8 cellular contexts compared by ENCODE assay signal in the genomic region with DNA sequence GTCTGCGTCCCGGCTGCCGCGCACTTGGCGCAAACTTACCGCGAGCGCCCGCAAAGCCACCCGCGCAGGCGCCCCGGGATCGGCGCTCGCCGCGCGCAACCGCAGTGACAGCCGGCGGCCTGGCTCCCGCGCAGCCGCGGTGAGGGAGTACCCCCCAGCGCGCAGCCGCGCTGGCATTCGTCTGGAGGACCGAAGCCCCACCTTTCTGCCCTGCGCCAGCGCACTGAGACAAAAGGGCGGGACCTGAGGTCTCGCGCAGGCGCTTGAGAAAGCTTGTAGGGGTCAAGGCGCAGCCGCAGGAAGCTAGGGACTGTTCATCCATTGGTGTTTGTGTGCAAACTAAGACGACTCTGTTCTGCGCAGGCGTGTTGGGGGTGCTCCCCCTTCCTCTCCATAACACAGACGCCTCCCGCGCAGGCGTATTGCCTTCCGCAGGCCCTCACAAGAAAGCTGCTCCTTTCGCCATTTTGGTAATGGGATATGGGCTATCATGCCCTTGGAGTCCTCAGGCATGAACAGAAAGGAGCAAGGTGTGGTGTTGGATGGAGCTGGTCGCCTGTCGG. TPM values are rescaled to one million over a fixed set of nuclear protein-coding genes. Genes with fewer than 3 reads are reported as not detected.
DNase-seq lines count a peak whose midpoint lies in the region; ATAC-seq and TF ChIP-seq lines count a peak whose summit lies in the region.

A gene (minus strand): TSS at position 91 of the 563 bp plus-strand sequence. CDS start 558 bp downstream, outside the sequence.

- H3K4me3 Mint-ChIP-seq in activated T-cell treated with anti-CD3 and anti-CD28 coated beads, Interleukin-2, amount 50 U/mL, for 24 hours = no peak within 1 kb of the TSS

- H3K36me3 ChIP-seq in esophagus (ENCODE audit: control insufficient read depth in 2 of 2, insufficient read depth in 2 of 2, low read length in 1 of 2) = no peaks in the 10 kb centered on the region
- H3K36me3 ChIP-seq in mucosa of stomach (ENCODE audit: control insufficient read depth, insufficient read depth, low read length) = no peaks in the 10 kb centered on the region

- WGBS in esophagus, 2 donors = 0% methylated on average over 50 to 51 of the region's 51 CpGs

- no peaks in the 10 kb centered on the region for H3K9me3 Mint-ChIP-seq in activated T-cell treated with anti-CD3 and anti-CD28 coated beads, Interleukin-2, amount 50 U/mL, for 24 hours

- H3K9me3 ChIP-seq in esophagus (ENCODE audit: control insufficient read depth in 2 of 2, insufficient read depth in 1 of 2, low read depth in 1 of 2, low read length in 1 of 2) (no peaks in the 10 kb centered on the region), mucosa of stomach (ENCODE audit: control insufficient read depth, low read length) (no peaks in the 10 kb centered on the region)

- in situ Hi-C loops in KBM-7 (cut with MboI; ENCODE audit: low pct_unique_long_range_greater_than_20kb, low sequenced_read_pairs) = loop anchor here (10.0 kb wide), 1 partner anchor 153 kb away; no protein-coding TSS in a partner anchor

- peaks cover 37% of the 10 kb centered on the region for H3K36me3 Mint-ChIP-seq in activated T-cell treated with anti-CD3 and anti-CD28 coated beads, Interleukin-2, amount 50 U/mL, for 24 hours (ENCODE audit: low read depth)

- H3K4me1 ChIP-seq in esophagus (ENCODE audit: control insufficient read depth in 2 of 2, insufficient read depth in 2 of 2, low read length in 1 of 2) = no peaks in the 10 kb centered on the region
- peaks cover 17% of the 10 kb centered on the region for H3K4me1 ChIP-seq in mucosa of stomach (ENCODE audit: control insufficient read depth, insufficient read depth, low read length)

- H3K27me3 Mint-ChIP-seq in activated T-cell treated with anti-CD3 and anti-CD28 coated beads, Interleukin-2, amount 50 U/mL, for 24 hours = no peaks in the 10 kb centered on the region

- H3K9ac ChIP-seq in mucosa of stomach (ENCODE audit: low read length) = peak within 1 kb of the TSS; percentile 85

- H3K4me3 ChIP-seq in esophagus (ENCODE audit: low read depth in 1 of 2, low read length in 2 of 2) = peak within 1 kb of the TSS; percentile 73 to 94
- H3K4me3 ChIP-seq in mucosa of stomach (ENCODE audit: low read length) = peak within 1 kb of the TSS; percentile 93

- H3K27ac ChIP-seq in esophagus (ENCODE audit: low read depth in 2 of 2, low read length in 1 of 2) = peak within 1 kb of the TSS; percentile 98 to 99

- H3K27me3 ChIP-seq in esophagus (ENCODE audit: control insufficient read depth in 1 of 2, insufficient read depth in 2 of 2, low read length in 2 of 2) (no peaks in the 10 kb centered on the region), mucosa of stomach (ENCODE audit: control insufficient read depth, insufficient read depth, low read length) (no peaks in the 10 kb centered on the region)

- peak; percentile 41 for ATAC-seq in GM21717 (IDR thresholded peaks at IDR 0.05; ENCODE audit: unreplicated experiment)

- H3K27ac Mint-ChIP-seq in activated T-cell treated with anti-CD3 and anti-CD28 coated beads, Interleukin-2, amount 50 U/mL, for 24 hours = peak within 1 kb of the TSS; percentile 96

- DNase-seq in DMS153 (lab: John Stamatoyannopoulos, UW) (peak; percentile 100), KBM-7 (peak; percentile 99)
- DNase-seq in activated T-cell treated with anti-CD3 and anti-CD28 coated beads, Interleukin-2, amount 50 U/mL, for 24 hours = peak; percentile 99
- DNase-seq in stimulated activated CD8-positive, alpha-beta memory T cell treated with anti-CD3 and anti-CD28 coated beads, Interleukin-7, amount 100 ng/mL, for 1 hour (ENCODE audit: low read depth in 2 of 2) = peak; percentile 98 to 99

- H3K4me1 Mint-ChIP-seq in activated T-cell treated with anti-CD3 and anti-CD28 coated beads, Interleukin-2, amount 50 U/mL, for 24 hours (ENCODE audit: low read depth) = peaks cover 23% of the 10 kb centered on the region

TF ChIP-seq in PFSK-1, 5 proteins besides CTCF, POLR2A, EP300 and RAD21:
- peak; percentile 79; the same call in 1 of the 2 replicates for TF ChIP-seq TAF1 (IDR thresholded peaks at IDR 0.05; ENCODE audit: borderline replicate concordance, insufficient read depth, low read length)
- TF ChIP-seq FOXP2 (optimal IDR thresholded peaks at IDR 0.05; ENCODE audit: borderline replicate concordance, extremely low read depth, extremely low read length, insufficient read depth) = peak; percentile 50
- TF ChIP-seq, protein P1, sequence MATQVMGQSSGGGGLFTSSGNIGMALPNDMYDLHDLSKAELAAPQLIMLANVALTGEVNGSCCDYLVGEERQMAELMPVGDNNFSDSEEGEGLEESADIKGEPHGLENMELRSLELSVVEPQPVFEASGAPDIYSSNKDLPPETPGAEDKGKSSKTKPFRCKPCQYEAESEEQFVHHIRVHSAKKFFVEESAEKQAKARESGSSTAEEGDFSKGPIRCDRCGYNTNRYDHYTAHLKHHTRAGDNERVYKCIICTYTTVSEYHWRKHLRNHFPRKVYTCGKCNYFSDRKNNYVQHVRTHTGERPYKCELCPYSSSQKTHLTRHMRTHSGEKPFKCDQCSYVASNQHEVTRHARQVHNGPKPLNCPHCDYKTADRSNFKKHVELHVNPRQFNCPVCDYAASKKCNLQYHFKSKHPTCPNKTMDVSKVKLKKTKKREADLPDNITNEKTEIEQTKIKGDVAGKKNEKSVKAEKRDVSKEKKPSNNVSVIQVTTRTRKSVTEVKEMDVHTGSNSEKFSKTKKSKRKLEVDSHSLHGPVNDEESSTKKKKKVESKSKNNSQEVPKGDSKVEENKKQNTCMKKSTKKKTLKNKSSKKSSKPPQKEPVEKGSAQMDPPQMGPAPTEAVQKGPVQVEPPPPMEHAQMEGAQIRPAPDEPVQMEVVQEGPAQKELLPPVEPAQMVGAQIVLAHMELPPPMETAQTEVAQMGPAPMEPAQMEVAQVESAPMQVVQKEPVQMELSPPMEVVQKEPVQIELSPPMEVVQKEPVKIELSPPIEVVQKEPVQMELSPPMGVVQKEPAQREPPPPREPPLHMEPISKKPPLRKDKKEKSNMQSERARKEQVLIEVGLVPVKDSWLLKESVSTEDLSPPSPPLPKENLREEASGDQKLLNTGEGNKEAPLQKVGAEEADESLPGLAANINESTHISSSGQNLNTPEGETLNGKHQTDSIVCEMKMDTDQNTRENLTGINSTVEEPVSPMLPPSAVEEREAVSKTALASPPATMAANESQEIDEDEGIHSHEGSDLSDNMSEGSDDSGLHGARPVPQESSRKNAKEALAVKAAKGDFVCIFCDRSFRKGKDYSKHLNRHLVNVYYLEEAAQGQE (IDR thresholded peaks at IDR 0.05; ENCODE audit: insufficient read depth in 1 of 2, low read depth in 2 of 2, low read length in 2 of 2) = no peak
- TF ChIP-seq POLR2AphosphoS5 (IDR thresholded peaks at IDR 0.05; ENCODE audit: low read depth, low read length) = peak; percentile 85

RNA-seq across cellular contexts. Expression of the gene that starts here (rescaled TPM):
- polyA plus RNA-seq in PFSK-1 (2012; ENCODE audit: insufficient read length, low read depth) = 54.8 TPM
- polyA plus RNA-seq in esophagus = 1 to 10 TPM; 8.6 to 9.1 TPM

Comparison
In these comparisons a context has a peak if more than half of its experiments do, and no peak if none do; other contexts are left out.
1. Peak in every context shown above with its lines: DNase-seq, ATAC-seq, H3K4me3 ChIP-seq and H3K27ac ChIP-seq.